In genomic region chr10:36608251-36608650, GRCh38 we compare ENCODE assay signal across 1 cellular context.
TF ChIP-seq lines count a peak whose summit lies in the region.

No MANE protein-coding gene starts in this region.

TF ChIP-seq in SK-N-SH, 30 proteins besides CTCF, POLR2A, EP300 and RAD21 (continued from another document):
- TF ChIP-seq ZBTB33 (IDR thresholded peaks at IDR 0.05; ENCODE audit: borderline replicate concordance, low read depth) (no peak), RXRA (IDR thresholded peaks at IDR 0.05; ENCODE audit: borderline replicate concordance, low read depth) (peak; percentile 30; the same call in 1 of the 2 replicates), EZH2phosphoT487 (IDR thresholded peaks at IDR 0.05; ENCODE audit: borderline replicate concordance, low read depth) (no peak), GABPA (IDR thresholded peaks at IDR 0.05; ENCODE audit: low read depth) (no peak), USF1 (IDR thresholded peaks at IDR 0.05; ENCODE audit: borderline replicate concordance, low read depth) (no peak), TAF1 (IDR thresholded peaks at IDR 0.05; ENCODE audit: borderline replicate concordance, low read depth, low read length) (no peak), TEAD4 (IDR thresholded peaks at IDR 0.05; ENCODE audit: borderline replicate concordance, insufficient read depth) (peak; percentile 87), SMC3 (IDR thresholded peaks at IDR 0.05; ENCODE audit: low read depth, low read length) (no peak), JUND (IDR thresholded peaks at IDR 0.05) (peak; percentile 76)
TF ChIP-seq in SK-N-SH: peak in this region for 8.
